1 cellular context compared by ENCODE assay signal in genomic region chr19:48635966-48636858, GRCh38.
TF ChIP-seq lines count a peak whose summit lies in the region.

No MANE protein-coding gene starts in this region.

TF ChIP-seq in endothelial cell of umbilical vein, 7 proteins besides CTCF, POLR2A, EP300 and RAD21:
- peak; percentile 30 for TF ChIP-seq EZH2 (IDR thresholded peaks at IDR 0.05; ENCODE audit: borderline replicate concordance, low read depth, low read length, severe bottlenecking)
- TF ChIP-seq JUN (IDR thresholded peaks at IDR 0.05; ENCODE audit: borderline replicate concordance, insufficient read depth, insufficient read length, low read depth) = no peak
